11 cellular contexts compared by ENCODE assay signal in genomic region chr9:2662496-2662895, GRCh38. TPM values are rescaled to one million over a fixed set of nuclear protein-coding genes. Genes with fewer than 3 reads are reported as not detected.
DNase-seq lines count a peak whose midpoint lies in the region; FAIRE-seq and TF ChIP-seq lines count a peak whose summit lies in the region.
"Had no signal": no experiment of that assay in that cellular context is flagged by ENCODE, and none has a peak within 500 bp of the region (broad histone marks: within the 10 kb centered on the region; RNA-seq: fewer than 3 reads in every experiment).

No MANE protein-coding gene starts in this region.

- no peak overlapping the region for H2BK5ac ChIP-seq in mesendoderm (ENCODE audit: low read length)

- H3K27ac ChIP-seq in mesendoderm (ENCODE audit: low read depth, low read length): no peak overlapping the region
- H3K27ac ChIP-seq: GM23248 had no signal

- no peak for TF ChIP-seq EP300 in Ishikawa (IDR thresholded peaks at IDR 0.05; ENCODE audit: borderline replicate concordance)

- TF ChIP-seq CTCF in epithelial cell of proximal tubule (conservative IDR thresholded peaks at IDR 0.05; ENCODE audit: low read depth, low read length): peak; percentile 16
- no peak for TF ChIP-seq CTCF in D721Med (IDR thresholded peaks at IDR 0.05; ENCODE audit: insufficient read depth, missing control alignments)

- no peaks in the 10 kb centered on the region for H3K79me2 ChIP-seq in mesendoderm (ENCODE audit: control insufficient read depth, insufficient read depth, low read length)

- H3K4me3 ChIP-seq in epithelial cell of proximal tubule (ENCODE audit: low read depth, low read length) (no peak overlapping the region), mesendoderm (ENCODE audit: low read length) (no peak overlapping the region)
- H3K4me3 ChIP-seq: GM23248 had no signal

- peak; percentile 29; the same call in 1 of the 2 replicates for TF ChIP-seq RAD21 in Ishikawa (IDR thresholded peaks at IDR 0.05; ENCODE audit: low read depth)

- no peak overlapping the region for H3K23ac ChIP-seq in mesendoderm (ENCODE audit: low read length)

- no peak overlapping the region for H4K8ac ChIP-seq in mesendoderm (ENCODE audit: low read depth, low read length)

- no peak overlapping the region for H3K56ac ChIP-seq in mesendoderm (ENCODE audit: low read length)

- H3K9ac ChIP-seq in mesendoderm (ENCODE audit: low read length): no peak overlapping the region
- H3K9ac ChIP-seq: GM23248 had no signal

- no peak for FAIRE-seq in D721Med (lab: Jason Lieb, UNC)

- no CpG with 5 or more reads among the region's 7 CpGs for WGBS in mesendoderm (ENCODE audit: extremely low coverage, insufficient coverage, low lambda C conversion rate)

- H3K27me3 ChIP-seq in mesendoderm (ENCODE audit: insufficient read depth, low read length, poor library complexity): no peaks in the 10 kb centered on the region

- H4K5ac ChIP-seq in mesendoderm (ENCODE audit: low read length): no peak overlapping the region

- no peak overlapping the region for H2BK15ac ChIP-seq in mesendoderm (replicated peaks; ENCODE audit: low read depth)

- no peak overlapping the region for H3K4ac ChIP-seq in mesendoderm (ENCODE audit: low read depth, low read length)

- no peak overlapping the region for H2AK5ac ChIP-seq in mesendoderm (ENCODE audit: low read length)

- DNase-seq in Ammon's horn (ENCODE audit: low spot score) (peak; percentile 73), epithelial cell of proximal tubule (ENCODE audit: low read depth) (no peak), mesendoderm (peak; percentile 80), UCSD-AML1 (lab: John Stamatoyannopoulos, UW; ENCODE audit: unreplicated experiment) (no peak), NOMO-1 (lab: John Stamatoyannopoulos, UW; ENCODE audit: unreplicated experiment in 2 of 2) (no peak), D721Med (ENCODE audit: insufficient read length, low spot score) (no peak), DMS153 (lab: John Stamatoyannopoulos, UW) (no peak)
- DNase-seq: activated CD4-positive, alpha-beta T cell treated with anti-CD3 and anti-CD28 coated beads for 36 hours; GM23248 had no signal

- no peak overlapping the region for H2BK120ac ChIP-seq in mesendoderm (ENCODE audit: low read depth, low read length)

- H3K36me3 ChIP-seq in mesendoderm (ENCODE audit: control insufficient read depth, insufficient read depth, low read length): no peaks in the 10 kb centered on the region

- H3K4me1 ChIP-seq in mesendoderm (ENCODE audit: control insufficient read depth, low read depth, low read length): peaks cover 7% of the 10 kb centered on the region

- H3K18ac ChIP-seq in mesendoderm (ENCODE audit: low read length): no peak overlapping the region

- no peak overlapping the region for H3K4me2 ChIP-seq in mesendoderm (ENCODE audit: low read length)

- no peaks in the 10 kb centered on the region for H3K79me1 ChIP-seq in mesendoderm (ENCODE audit: low read length)

TF ChIP-seq in Ishikawa, 13 proteins besides CTCF, POLR2A, EP300 and RAD21:
- TF ChIP-seq MAX (IDR thresholded peaks at IDR 0.05): no peak
- TF ChIP-seq TCF12 (IDR thresholded peaks at IDR 0.05; ENCODE audit: low read depth): no peak
- no peak for TF ChIP-seq YY1 (IDR thresholded peaks at IDR 0.05; ENCODE audit: low read depth)
- TF ChIP-seq CREB1 (IDR thresholded peaks at IDR 0.05; ENCODE audit: low read depth): no peak
- no peak for TF ChIP-seq ZBTB7A (IDR thresholded peaks at IDR 0.05; ENCODE audit: low read depth)
- TF ChIP-seq FOXM1 (IDR thresholded peaks at IDR 0.05; ENCODE audit: borderline replicate concordance, low read depth): no peak
- no peak for TF ChIP-seq EGR1 (IDR thresholded peaks at IDR 0.05)
- no peak for TF ChIP-seq TAF1 (IDR thresholded peaks at IDR 0.05; ENCODE audit: low read depth)
- TF ChIP-seq NFIC (IDR thresholded peaks at IDR 0.05): no peak
- no peak for TF ChIP-seq TEAD4 (IDR thresholded peaks at IDR 0.05)
- TF ChIP-seq USF1 (IDR thresholded peaks at IDR 0.05): no peak
- no peak for TF ChIP-seq REST (IDR thresholded peaks at IDR 0.05; ENCODE audit: low read depth)
- TF ChIP-seq CEBPB (IDR thresholded peaks at IDR 0.05): no peak

RNA-seq across cellular contexts. Expression of gene VLDLR, which starts 40.9 kb away (rescaled TPM):
- total RNA-seq in epithelial cell of proximal tubule: 7.5 and 16.4 TPM in 2 replicates
- 16.6 TPM for polyA plus RNA-seq in mesendoderm (2013, experiment 1 of 2)
- polyA plus RNA-seq in mesendoderm (2013, experiment 2 of 2): 17.2 TPM

RNA-seq across cellular contexts. Expression of gene KCNV2, which starts 54.8 kb away (rescaled TPM):
- not detected in 2 replicates for total RNA-seq in epithelial cell of proximal tubule
- not detected for polyA plus RNA-seq in mesendoderm (2013, experiment 1 of 2)
- polyA plus RNA-seq in mesendoderm (2013, experiment 2 of 2): not detected
- total RNA-seq: activated CD4-positive, alpha-beta T cell treated with anti-CD3 and anti-CD28 coated beads for 36 hours; GM23248; renal cortical epithelial cell had no signal
- polyA plus RNA-seq: GM23248 had no signal

Comparison
In these comparisons a context has a peak if more than half of its experiments do, and no peak if none do; other contexts are left out.
1. DNase-seq: peak in Ammon's horn (single experiment) and mesendoderm (single experiment); none in epithelial cell of proximal tubule (single experiment), UCSD-AML1 (single experiment), NOMO-1 (0 of 2), D721Med (single experiment) and DMS153 (single experiment).